Comparison of ENCODE assay signal across 9 cellular contexts in genomic region chr1:52662645-52663313, GRCh38. TPM values are rescaled to one million over a fixed set of nuclear protein-coding genes. Genes with fewer than 3 reads are reported as not detected.
DNase-seq lines count a peak whose midpoint lies in the region; ATAC-seq and TF ChIP-seq lines count a peak whose summit lies in the region.
"Had no signal": no experiment of that assay in that cellular context is flagged by ENCODE, and none has a peak within 500 bp of the region (broad histone marks: within the 10 kb centered on the region; RNA-seq: fewer than 3 reads in every experiment).

No MANE protein-coding gene starts in this region.

- no peak overlapping the region for H3K9ac ChIP-seq in SK-N-SH

- no peaks in the 10 kb centered on the region for H3K79me2 ChIP-seq in SK-N-SH (ENCODE audit: insufficient read depth)

- H3K9me2 ChIP-seq in SK-N-SH, result no peaks in the 10 kb centered on the region

- H3K4me1 Mint-ChIP-seq in stimulated activated naive B cell treated with anti-CD40 and anti-IgM and Interleukin-4, amounts not matched to agents 10 μg/mL and 1 μg/mL and 100 μg/mL, for 72 hours, result peaks cover 37 to 68% of the 10 kb centered on the region in 2 donors
- H3K4me1 Mint-ChIP-seq in activated CD4-positive, alpha-beta T cell treated with anti-CD3 and anti-CD28 coated beads, Interleukin-2, amount 10 ng/mL, durations not matched to agents 24 days and 14 days, result peaks cover 21% of the 10 kb centered on the region

- ATAC-seq in SK-N-SH treated with all-trans-retinoic acid at 6 μM for 48 hours, result no peak
- ATAC-seq in Panc1, result peak; percentile 87
- no peak for ATAC-seq in stimulated activated naive B cell treated with anti-CD40 and anti-IgM and Interleukin-4, amounts not matched to agents 10 μg/mL and 1 μg/mL and 100 μg/mL, for 72 hours (replicated peaks)
- ATAC-seq in Right ventricle myocardium inferior, result no peak

- TF ChIP-seq CTCF in SK-N-SH (IDR thresholded peaks at IDR 0.05) (no peak), Panc1 (IDR thresholded peaks at IDR 0.05) (no peak; the same call in 1 of the 2 replicates)

- no TSS peak for BruUV-seq in Panc1 (replicated peaks; lab: Mats Ljungman, UMichigan)

- H3K4me1 ChIP-seq in SK-N-SH (ENCODE audit: control insufficient read depth in 1 of 2, insufficient read depth in 2 of 2, low read depth in 1 of 2, low read length in 1 of 2), result peaks cover 0 to 4% of the 10 kb centered on the region in 2 experiments; a peak in 2 of 4 replicates
- H3K4me1 ChIP-seq in Panc1 (ENCODE audit: control insufficient read depth, insufficient read depth, low read length), result peaks cover 17% of the 10 kb centered on the region; the same call in 1 of the 2 replicates

- no peaks in the 10 kb centered on the region for H3K9me3 Mint-ChIP-seq in stimulated activated naive B cell treated with anti-CD40 and anti-IgM and Interleukin-4, amounts not matched to agents 10 μg/mL and 1 μg/mL and 100 μg/mL, for 72 hours
- H3K9me3 Mint-ChIP-seq in activated CD4-positive, alpha-beta T cell treated with anti-CD3 and anti-CD28 coated beads, Interleukin-2, amount 10 ng/mL, durations not matched to agents 24 days and 14 days, result no peaks in the 10 kb centered on the region

- no peak overlapping the region for H2AFZ ChIP-seq in SK-N-SH (ENCODE audit: low read depth)

- H3K27me3 ChIP-seq in SK-N-SH (ENCODE audit: insufficient read depth), result no peaks in the 10 kb centered on the region
- H3K27me3 ChIP-seq in Panc1 (ENCODE audit: control insufficient read depth, insufficient read depth, low read length), result no peaks in the 10 kb centered on the region

- H3K27ac ChIP-seq in SK-N-SH (ENCODE audit: low read depth in 2 of 2, low read length in 1 of 2) (no peak overlapping the region), Panc1 (ENCODE audit: low read length) (peak overlapping the region; percentile 64)

- H3K4me3 ChIP-seq in SK-N-SH (ENCODE audit: low read depth in 2 of 2, low read length in 1 of 2) (no peak overlapping the region), Panc1 (ENCODE audit: low read depth in 2 of 2, low read length in 2 of 2) (peak overlapping the region; percentile 5 to 38; a peak in 3 of 4 replicates)

- no peak for TF ChIP-seq EP300 in SK-N-SH (IDR thresholded peaks at IDR 0.05; ENCODE audit: borderline replicate concordance in 1 of 2, low read depth in 1 of 2, low read length in 1 of 2)

- CTCF ChIA-PET in SK-N-SH (lab: Yijun Ruan, JAX) (no interaction called here), Panc1 (lab: Charles Lee) (no interaction called here)

- in situ Hi-C loops in Panc1 (cut with HindIII; ENCODE audit: low pct_unique_long_range_greater_than_20kb, low sequenced_read_pairs), result no loop called here

- peak overlapping the region; percentile 51 for H3K27ac Mint-ChIP-seq in stimulated activated naive B cell treated with anti-CD40 and anti-IgM and Interleukin-4, amounts not matched to agents 10 μg/mL and 1 μg/mL and 100 μg/mL, for 72 hours
- no peak overlapping the region for H3K27ac Mint-ChIP-seq in activated CD4-positive, alpha-beta T cell treated with anti-CD3 and anti-CD28 coated beads, Interleukin-2, amount 10 ng/mL, durations not matched to agents 24 days and 14 days

- intact Hi-C loops in Panc1 (cut with micrococcal nuclease; ENCODE audit: unreplicated experiment) (loop anchor here (10.0 kb wide), 2 partner anchors 88 to 238 kb away; no protein-coding TSS in a partner anchor), Right ventricle myocardium inferior (cut with DNase I) (no loop called here)
- intact Hi-C loops in activated CD4-positive, alpha-beta T cell treated with anti-CD3 and anti-CD28 coated beads, Interleukin-2, amount 10 ng/mL, durations not matched to agents 24 days and 14 days (cut with micrococcal nuclease), result no loop called here

- H3K27me3 Mint-ChIP-seq in stimulated activated naive B cell treated with anti-CD40 and anti-IgM and Interleukin-4, amounts not matched to agents 10 μg/mL and 1 μg/mL and 100 μg/mL, for 72 hours, result no peaks in the 10 kb centered on the region
- no peaks in the 10 kb centered on the region for H3K27me3 Mint-ChIP-seq in activated CD4-positive, alpha-beta T cell treated with anti-CD3 and anti-CD28 coated beads, Interleukin-2, amount 10 ng/mL, durations not matched to agents 24 days and 14 days

- WGBS in SK-N-SH (ENCODE audit: low lambda C conversion rate), result 64% methylated on average over 13 of the region's 13 CpGs

- no peaks in the 10 kb centered on the region for H3K9me3 ChIP-seq in SK-N-SH
- H3K9me3 ChIP-seq in Panc1 (ENCODE audit: control insufficient read depth, insufficient read depth, low read depth, low read length), result no peaks in the 10 kb centered on the region

- TF ChIP-seq RAD21 in SK-N-SH (IDR thresholded peaks at IDR 0.05; ENCODE audit: low read length), result no peak

- no peak overlapping the region for H3K4me2 ChIP-seq in SK-N-SH

- no peaks in the 10 kb centered on the region for H4K20me1 ChIP-seq in SK-N-SH (ENCODE audit: insufficient read depth)

- no peak overlapping the region for H3K4me3 Mint-ChIP-seq in stimulated activated naive B cell treated with anti-CD40 and anti-IgM and Interleukin-4, amounts not matched to agents 10 μg/mL and 1 μg/mL and 100 μg/mL, for 72 hours
- no peak overlapping the region for H3K4me3 Mint-ChIP-seq in activated CD4-positive, alpha-beta T cell treated with anti-CD3 and anti-CD28 coated beads, Interleukin-2, amount 10 ng/mL, durations not matched to agents 24 days and 14 days

- POLR2A ChIA-PET in SK-N-SH (lab: Yijun Ruan, JAX) (no interaction called here), Panc1 (lab: Charles Lee) (interaction anchor here (0.6 kb wide), 2 partner anchors 110 to 507 kb away, joined by 3 to 12 read pairs; partner anchors contain the start of gene TUT4)

- no peaks in the 10 kb centered on the region for H3F3A ChIP-seq in SK-N-SH (replicated peaks; ENCODE audit: insufficient read depth)

- peaks cover 10 to 21% of the 10 kb centered on the region in 2 donors for H3K36me3 Mint-ChIP-seq in stimulated activated naive B cell treated with anti-CD40 and anti-IgM and Interleukin-4, amounts not matched to agents 10 μg/mL and 1 μg/mL and 100 μg/mL, for 72 hours
- H3K36me3 Mint-ChIP-seq in activated CD4-positive, alpha-beta T cell treated with anti-CD3 and anti-CD28 coated beads, Interleukin-2, amount 10 ng/mL, durations not matched to agents 24 days and 14 days (ENCODE audit: low read depth), result no peaks in the 10 kb centered on the region

- H3K36me3 ChIP-seq in SK-N-SH (replicated peaks in 1 of 2; ENCODE audit: control insufficient read depth in 1 of 2, insufficient read depth in 2 of 2, low read length in 1 of 2), result no peaks in the 10 kb centered on the region
- no peaks in the 10 kb centered on the region for H3K36me3 ChIP-seq in Panc1 (ENCODE audit: control insufficient read depth, insufficient read depth, low read length)

- DNase-seq in SK-N-SH (peak; percentile 40), Panc1 (ENCODE audit: low read depth, low spot score) (no peak), hepatic stellate cell (ENCODE audit: low spot score) (peak; percentile 38), kidney glomerular epithelial cell (lab: John Stamatoyannopoulos, UW) (no peak), Right ventricle myocardium inferior (ENCODE audit: missing footprints) (no peak)
- no peak for DNase-seq in stimulated activated naive B cell treated with anti-CD40 and anti-IgM and Interleukin-4, amounts not matched to agents 10 μg/mL and 1 μg/mL and 100 μg/mL, for 72 hours
- DNase-seq in activated CD4-positive, alpha-beta T cell treated with anti-CD3 and anti-CD28 coated beads, Interleukin-2, amount 10 ng/mL, durations not matched to agents 24 days and 14 days, result no peak

TF ChIP-seq in SK-N-SH treated with all-trans-retinoic acid at 6 μM for 48 hours, 23 proteins besides CTCF, POLR2A, EP300 and RAD21 (continues in another document):
- TF ChIP-seq OSR1 (CRISPR knock-in tag; IDR thresholded peaks at IDR 0.05) (no peak), TCF4 (CRISPR knock-in tag; IDR thresholded peaks at IDR 0.05; ENCODE audit: borderline replicate concordance) (no peak), ZFP3 (CRISPR knock-in tag; IDR thresholded peaks at IDR 0.05) (no peak), TOX (CRISPR knock-in tag; IDR thresholded peaks at IDR 0.05; ENCODE audit: borderline replicate concordance) (no peak), ZNF70 (CRISPR knock-in tag; IDR thresholded peaks at IDR 0.05) (no peak), RARB (CRISPR knock-in tag; IDR thresholded peaks at IDR 0.05) (no peak), BACH2 (CRISPR knock-in tag; IDR thresholded peaks at IDR 0.05; ENCODE audit: borderline replicate concordance) (no peak), ZC3H10 (CRISPR knock-in tag; IDR thresholded peaks at IDR 0.05) (no peak), CREB5 (CRISPR knock-in tag; IDR thresholded peaks at IDR 0.05; ENCODE audit: low read depth) (no peak)

RNA-seq across cellular contexts. Expression of gene SHISAL2A, which starts 29.8 kb away (rescaled TPM):
- 0.07 TPM in 1 of 2 replicates, not detected in the other for polyA plus RNA-seq in SK-N-SH (2012; rRNA removed)
- polyA plus RNA-seq in SK-N-SH (2012; cell fraction: cytosol; rRNA removed), result not detected in 2 replicates
- polyA plus RNA-seq in SK-N-SH (2012; cell fraction: nucleus; rRNA removed), result 0.05 TPM in 1 of 2 replicates, not detected in the other
- 0.23 TPM for total RNA-seq in Panc1 (2021; ENCODE audit: unreplicated experiment)
- 0.39 TPM for polyA plus RNA-seq in Panc1 (2012; ENCODE audit: insufficient read length)
- 4.8 and 5.0 TPM in 2 replicates for total RNA-seq in activated CD4-positive, alpha-beta T cell treated with anti-CD3 and anti-CD28 coated beads, Interleukin-2, amount 10 ng/mL, durations not matched to agents 24 days and 14 days
- not detected for total RNA-seq in Right ventricle myocardium inferior
- total RNA-seq: dermis microvascular lymphatic vessel endothelial cell had no signal

RNA-seq across cellular contexts. Expression of gene COA7, which starts 35.4 kb away (rescaled TPM):
- polyA plus RNA-seq in SK-N-SH (2012; rRNA removed), result 9.0 and 13.7 TPM in 2 replicates
- 9.9 and 11.0 TPM in 2 replicates for polyA plus RNA-seq in SK-N-SH (2012; cell fraction: cytosol; rRNA removed)
- 4.0 and 5.6 TPM in 2 replicates for polyA plus RNA-seq in SK-N-SH (2012; cell fraction: nucleus; rRNA removed)
- total RNA-seq in Panc1 (2021; ENCODE audit: unreplicated experiment), result 44.9 TPM
- 26.8 TPM for polyA plus RNA-seq in Panc1 (2012; ENCODE audit: insufficient read length)
- 37.8 and 40.2 TPM in 2 replicates for total RNA-seq in activated CD4-positive, alpha-beta T cell treated with anti-CD3 and anti-CD28 coated beads, Interleukin-2, amount 10 ng/mL, durations not matched to agents 24 days and 14 days
- total RNA-seq in Right ventricle myocardium inferior, result 21.6 TPM

Comparison
In these comparisons a context has a peak if more than half of its experiments do, and no peak if none do; other contexts are left out.
1. DNase-seq: peak in SK-N-SH (single experiment) and hepatic stellate cell (single experiment); none in Panc1 (single experiment), stimulated activated naive B cell treated with anti-CD40 and anti-IgM and Interleukin-4, amounts not matched to agents 10 μg/mL and 1 μg/mL and 100 μg/mL, for 72 hours (single experiment), kidney glomerular epithelial cell (single experiment), activated CD4-positive, alpha-beta T cell treated with anti-CD3 and anti-CD28 coated beads, Interleukin-2, amount 10 ng/mL, durations not matched to agents 24 days and 14 days (single experiment) and Right ventricle myocardium inferior (single experiment).
2. H3K4me3 ChIP-seq: peak in Panc1 (2 of 2); none in SK-N-SH (0 of 2).